12 cellular contexts compared by ENCODE assay signal in genomic region chr12:116144384-116144783, GRCh38.
A peak's percentile ranks its signal among the peaks of the same experiment; 100 is the strongest.
DNase-seq lines count a peak whose midpoint lies in the region; ATAC-seq lines count a peak whose summit lies in the region.
"Had no signal": no experiment of that assay in that cellular context is flagged by ENCODE, and none has a peak within 500 bp of the region (broad histone marks: within the 10 kb centered on the region; RNA-seq: fewer than 3 reads in every experiment).

No MANE protein-coding gene starts in this region.

- peak overlapping the region; percentile 13 to 81 for H3K4me3 Mint-ChIP-seq in activated T-cell treated with anti-CD3 and anti-CD28 coated beads, Interleukin-2, amount 50 U/mL, for 72 hours
- peak overlapping the region in 3 of 5 donors; percentile 16 to 75 (median 69) for H3K4me3 Mint-ChIP-seq in immature natural killer cell
- peak overlapping the region; percentile 48 to 61 for H3K4me3 Mint-ChIP-seq in stimulated activated naive CD8-positive, alpha-beta T cell treated with anti-CD3 and anti-CD28 coated beads, Interleukin-15, amount 100 ng/mL, for 72 hours

- no peak for DNase-seq in activated T-cell treated with anti-CD3 and anti-CD28 coated beads, Interleukin-2, amount 50 U/mL, for 72 hours
- DNase-seq in activated T-cell treated with anti-CD3 and anti-CD28 coated beads for 4 hours (no peak), SJCRH30 (no peak), immature natural killer cell (no peak), posterior vena cava (ENCODE audit: low spot score) (no peak), NCI-H1694 treated with DMSO at 0.1 percent for 48 hours (lab: John Stamatoyannopoulos, UW) (no peak), NCI-H524 treated with DMSO at 0.1 percent for 48 hours (lab: John Stamatoyannopoulos, UW) (no peak)
- no peak for DNase-seq in stimulated activated naive CD8-positive, alpha-beta T cell treated with anti-CD3 and anti-CD28 coated beads, Interleukin-15, amount 100 ng/mL, for 72 hours
- DNase-seq: activated CD4-positive, alpha-beta T cell treated with anti-CD3 and anti-CD28 coated beads, Interleukin-2, amount 50 U/mL, for 4 hours; NCI-H2171; SIG-M5 had no signal

- no peaks in the 10 kb centered on the region for H3K9me3 ChIP-seq in SJCRH30 (replicated peaks)

- peaks cover 29% of the 10 kb centered on the region for H3K4me1 ChIP-seq in SJCRH30

- H3K36me3 ChIP-seq in SJCRH30: no peaks in the 10 kb centered on the region

- H3K4me3 ChIP-seq in SJCRH30: no peak overlapping the region

- no peaks in the 10 kb centered on the region for H3K36me3 Mint-ChIP-seq in activated T-cell treated with anti-CD3 and anti-CD28 coated beads, Interleukin-2, amount 50 U/mL, for 72 hours (ENCODE audit: insufficient read depth in 2 of 2)
- H3K36me3 Mint-ChIP-seq in immature natural killer cell: no peaks in the 10 kb centered on the region

- intact Hi-C loops in posterior vena cava (cut with DNase I): no loop called here

- H3K9me3 Mint-ChIP-seq in activated T-cell treated with anti-CD3 and anti-CD28 coated beads, Interleukin-2, amount 50 U/mL, for 72 hours: no peaks in the 10 kb centered on the region
- no peaks in the 10 kb centered on the region for H3K9me3 Mint-ChIP-seq in immature natural killer cell
- no peaks in the 10 kb centered on the region for H3K9me3 Mint-ChIP-seq in stimulated activated naive CD8-positive, alpha-beta T cell treated with anti-CD3 and anti-CD28 coated beads, Interleukin-15, amount 100 ng/mL, for 72 hours

- peak overlapping the region; percentile 29; the same call in 1 of the 2 replicates for H3K27ac ChIP-seq in SJCRH30

- no peaks in the 10 kb centered on the region for H3K27me3 ChIP-seq in SJCRH30

- H3K4me1 Mint-ChIP-seq in activated T-cell treated with anti-CD3 and anti-CD28 coated beads, Interleukin-2, amount 50 U/mL, for 72 hours (ENCODE audit: low read depth): peaks cover 55% of the 10 kb centered on the region
- H3K4me1 Mint-ChIP-seq in immature natural killer cell: peaks cover 43 to 59% of the 10 kb centered on the region in 2 donors
- H3K4me1 Mint-ChIP-seq in stimulated activated naive CD8-positive, alpha-beta T cell treated with anti-CD3 and anti-CD28 coated beads, Interleukin-15, amount 100 ng/mL, for 72 hours: peaks cover 56% of the 10 kb centered on the region

- H3K27ac Mint-ChIP-seq in activated T-cell treated with anti-CD3 and anti-CD28 coated beads, Interleukin-2, amount 50 U/mL, for 72 hours: peak overlapping the region; percentile 83
- peak overlapping the region in 3 of 6 donors; percentile 15 to 69 (median 62) for H3K27ac Mint-ChIP-seq in immature natural killer cell
- H3K27ac Mint-ChIP-seq in stimulated activated naive CD8-positive, alpha-beta T cell treated with anti-CD3 and anti-CD28 coated beads, Interleukin-15, amount 100 ng/mL, for 72 hours: peak overlapping the region; percentile 49 to 94

- H3K27me3 Mint-ChIP-seq in activated T-cell treated with anti-CD3 and anti-CD28 coated beads, Interleukin-2, amount 50 U/mL, for 72 hours (ENCODE audit: low read depth): no peaks in the 10 kb centered on the region
- H3K27me3 Mint-ChIP-seq in immature natural killer cell (ENCODE audit: low read depth in 3 of 3): peaks cover 0 to 4% (median 0%) of the 10 kb centered on the region in 3 donors
- H3K27me3 Mint-ChIP-seq in stimulated activated naive CD8-positive, alpha-beta T cell treated with anti-CD3 and anti-CD28 coated beads, Interleukin-15, amount 100 ng/mL, for 72 hours: no peaks in the 10 kb centered on the region

- ATAC-seq in activated T-cell treated with anti-CD3 and anti-CD28 coated beads, Interleukin-2, amount 50 U/mL, for 72 hours (replicated peaks in 1 of 2): no peak
- no peak for ATAC-seq in stimulated activated naive CD8-positive, alpha-beta T cell treated with anti-CD3 and anti-CD28 coated beads, Interleukin-15, amount 100 ng/mL, for 72 hours
- ATAC-seq: esophagus mucosa had no signal
